In genomic region chr3:12659316-12660015, GRCh38 we compare ENCODE assay signal across 8 cellular contexts. TPM values are rescaled to one million over a fixed set of nuclear protein-coding genes. Genes with fewer than 3 reads are reported as not detected.
DNase-seq lines count a peak whose midpoint lies in the region; ATAC-seq and TF ChIP-seq lines count a peak whose summit lies in the region.
"Had no signal": no experiment of that assay in that cellular context is flagged by ENCODE, and none has a peak within 500 bp of the region (broad histone marks: within the 10 kb centered on the region; RNA-seq: fewer than 3 reads in every experiment).

No MANE protein-coding gene starts in this region.

- no peaks in the 10 kb centered on the region for H3K79me1 ChIP-seq in mesendoderm (ENCODE audit: low read length)

- H2BK5ac ChIP-seq in mesendoderm (ENCODE audit: low read length): no peak overlapping the region

- no peak overlapping the region for H2AK5ac ChIP-seq in mesendoderm (ENCODE audit: low read length)

- no peak overlapping the region for H4K5ac ChIP-seq in mesendoderm (ENCODE audit: low read length)

- no peak overlapping the region for H3K9ac ChIP-seq in mesendoderm (ENCODE audit: low read length)

- no peak for TF ChIP-seq CTCF in glutamatergic neuron (IDR thresholded peaks at IDR 0.05; ENCODE audit: partially characterized antibody, unreplicated experiment)

- WGBS in mesendoderm (ENCODE audit: extremely low coverage, insufficient coverage, low lambda C conversion rate): no CpG with 5 or more reads among the region's 3 CpGs

- H3K4ac ChIP-seq in mesendoderm (ENCODE audit: low read depth, low read length): no peak overlapping the region

- H3K18ac ChIP-seq in mesendoderm (ENCODE audit: low read length): no peak overlapping the region

- H3K4me1 ChIP-seq in SJSA1 (replicated peaks): peaks cover 36% of the 10 kb centered on the region
- H3K4me1 ChIP-seq in mesendoderm (ENCODE audit: control insufficient read depth, low read depth, low read length): no peaks in the 10 kb centered on the region

- peaks cover 17% of the 10 kb centered on the region for H3K27me3 Mint-ChIP-seq in glutamatergic neuron (ENCODE audit: unreplicated experiment)
- no peaks in the 10 kb centered on the region for H3K27me3 Mint-ChIP-seq in stimulated activated memory B cell treated with anti-CD40 and anti-IgM and Interleukin-4, amounts not matched to agents 10 μg/mL and 1 μg/mL and 100 μg/mL, for 72 hours

- H3K9me3 Mint-ChIP-seq in glutamatergic neuron (ENCODE audit: unreplicated experiment): peaks cover 13% of the 10 kb centered on the region
- no peaks in the 10 kb centered on the region for H3K9me3 Mint-ChIP-seq in stimulated activated memory B cell treated with anti-CD40 and anti-IgM and Interleukin-4, amounts not matched to agents 10 μg/mL and 1 μg/mL and 100 μg/mL, for 72 hours

- H3K79me2 ChIP-seq in mesendoderm (ENCODE audit: control insufficient read depth, insufficient read depth, low read length): peaks cover 83% of the 10 kb centered on the region

- no peak overlapping the region for H2BK120ac ChIP-seq in mesendoderm (ENCODE audit: low read depth, low read length)

- no peak overlapping the region for H3K4me3 ChIP-seq in SJSA1
- H3K4me3 ChIP-seq in mesendoderm (ENCODE audit: low read length): no peak overlapping the region
- H3K4me3 ChIP-seq: pancreas had no signal

- H3K36me3 Mint-ChIP-seq in glutamatergic neuron (ENCODE audit: unreplicated experiment): no peaks in the 10 kb centered on the region
- peaks cover 4% of the 10 kb centered on the region for H3K36me3 Mint-ChIP-seq in stimulated activated memory B cell treated with anti-CD40 and anti-IgM and Interleukin-4, amounts not matched to agents 10 μg/mL and 1 μg/mL and 100 μg/mL, for 72 hours

- peak overlapping the region; percentile 1 for H3K4me3 Mint-ChIP-seq in glutamatergic neuron (ENCODE audit: unreplicated experiment)
- no peak overlapping the region for H3K4me3 Mint-ChIP-seq in stimulated activated memory B cell treated with anti-CD40 and anti-IgM and Interleukin-4, amounts not matched to agents 10 μg/mL and 1 μg/mL and 100 μg/mL, for 72 hours

- peak; percentile 29 for DNase-seq in GM03348 (ENCODE audit: low spot score)
- no peak for DNase-seq in SJSA1 (ENCODE audit: low read depth in 1 of 2, low spot score in 2 of 2)
- no peak for DNase-seq in glutamatergic neuron
- DNase-seq in NCI-H510A treated with DMSO at 0.1 percent for 48 hours (lab: John Stamatoyannopoulos, UW): no peak
- no peak for DNase-seq in mesendoderm
- DNase-seq in left lobe of liver (ENCODE audit: low spot score): no peak
- DNase-seq: pancreas had no signal

- no peak overlapping the region for H3K4me2 ChIP-seq in mesendoderm (ENCODE audit: low read length)

- H2BK15ac ChIP-seq in mesendoderm (replicated peaks; ENCODE audit: low read depth): no peak overlapping the region

- H3K27ac ChIP-seq in SJSA1 (peak overlapping the region; percentile 62; the same call in 1 of the 2 replicates), mesendoderm (ENCODE audit: low read depth, low read length) (no peak overlapping the region)

- peak overlapping the region; percentile 5 for H3K27ac Mint-ChIP-seq in glutamatergic neuron (ENCODE audit: unreplicated experiment)
- peak overlapping the region; percentile 55 for H3K27ac Mint-ChIP-seq in stimulated activated memory B cell treated with anti-CD40 and anti-IgM and Interleukin-4, amounts not matched to agents 10 μg/mL and 1 μg/mL and 100 μg/mL, for 72 hours

- H3K27me3 ChIP-seq in SJSA1 (replicated peaks): no peaks in the 10 kb centered on the region
- no peaks in the 10 kb centered on the region for H3K27me3 ChIP-seq in mesendoderm (ENCODE audit: insufficient read depth, low read length, poor library complexity)
- H3K27me3 ChIP-seq: pancreas had no signal

- H3K56ac ChIP-seq in mesendoderm (ENCODE audit: low read length): no peak overlapping the region

- no peak for ATAC-seq in stimulated activated memory B cell treated with anti-CD40 and anti-IgM and Interleukin-4, amounts not matched to agents 10 μg/mL and 1 μg/mL and 100 μg/mL, for 72 hours
- ATAC-seq in left lobe of liver: no peak
- ATAC-seq: pancreas had no signal

- no peak overlapping the region for H3K23ac ChIP-seq in mesendoderm (ENCODE audit: low read length)

- no peak overlapping the region for H4K8ac ChIP-seq in mesendoderm (ENCODE audit: low read depth, low read length)

- peaks cover 31% of the 10 kb centered on the region for H3K4me1 Mint-ChIP-seq in glutamatergic neuron (ENCODE audit: low read depth, unreplicated experiment)
- H3K4me1 Mint-ChIP-seq in stimulated activated memory B cell treated with anti-CD40 and anti-IgM and Interleukin-4, amounts not matched to agents 10 μg/mL and 1 μg/mL and 100 μg/mL, for 72 hours: peaks cover 72% of the 10 kb centered on the region

- H3K36me3 ChIP-seq in SJSA1 (peaks cover 9% of the 10 kb centered on the region), mesendoderm (ENCODE audit: control insufficient read depth, insufficient read depth, low read length) (no peaks in the 10 kb centered on the region)
- H3K36me3 ChIP-seq: pancreas had no signal

- H3K9me3 ChIP-seq in SJSA1 (replicated peaks): no peaks in the 10 kb centered on the region
- H3K9me3 ChIP-seq: pancreas had no signal

RNA-seq across cellular contexts. Expression of gene RAF1, which starts 4.5 kb away (rescaled TPM):
- total RNA-seq in SJSA1 (2014; rRNA removed; shearing (Covaris generic)): 62.1 and 91.4 TPM in 2 replicates
- 185 TPM for total RNA-seq in glutamatergic neuron (ENCODE audit: unreplicated experiment)
- 75.7 TPM for polyA plus RNA-seq in mesendoderm (2013, experiment 1 of 2)
- polyA plus RNA-seq in mesendoderm (2013, experiment 2 of 2): 74.9 TPM
- 54.6 TPM for total RNA-seq in left lobe of liver
